ENCODE assay signal across 8 cellular contexts in the genomic region with DNA sequence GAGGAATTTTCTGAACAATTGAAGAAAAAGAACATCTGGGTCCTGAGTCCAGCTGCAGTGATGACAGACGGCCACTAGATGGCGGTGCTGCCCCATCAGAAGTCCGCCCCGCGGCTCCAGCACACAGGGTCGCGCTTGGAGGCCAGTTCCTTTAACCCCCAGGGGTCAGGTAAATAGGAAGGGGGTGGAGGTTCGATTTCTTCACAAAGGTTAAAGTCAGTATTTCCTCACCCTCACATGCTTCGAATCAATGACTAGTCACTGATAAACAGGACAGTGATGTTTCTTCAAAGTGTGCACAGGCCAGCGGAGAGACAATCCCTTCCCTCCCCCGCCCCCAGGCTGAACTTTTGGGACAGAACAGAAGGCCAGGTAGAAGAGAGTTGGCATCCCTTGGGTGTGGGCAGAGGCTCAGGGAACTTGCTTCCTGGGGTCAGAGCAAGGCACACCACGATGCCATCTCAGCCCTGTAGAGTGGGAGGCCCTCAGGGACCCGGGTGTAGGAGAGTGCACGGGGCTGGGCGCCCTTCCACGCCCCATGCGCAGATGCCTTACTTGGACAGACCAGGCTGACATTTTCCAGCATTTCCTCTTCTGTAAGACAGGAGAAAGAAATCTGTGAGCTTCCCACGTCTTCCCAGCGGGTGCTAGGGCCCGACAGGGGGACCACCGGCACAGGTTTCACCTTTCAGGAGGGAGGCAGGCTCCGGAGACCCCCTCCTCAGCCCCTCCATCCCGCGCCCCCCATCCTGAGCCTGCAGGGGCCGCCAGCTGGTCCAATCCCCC. TPM values are rescaled to one million over a fixed set of nuclear protein-coding genes. Genes with fewer than 3 reads are reported as not detected.
DNase-seq lines count a peak whose midpoint lies in the region; ATAC-seq and TF ChIP-seq lines count a peak whose summit lies in the region.

No MANE protein-coding gene starts in this region.

- no peak for TF ChIP-seq POLR2A in spleen (IDR thresholded peaks at IDR 0.05)

- H3K27me3 Mint-ChIP-seq in brain = peaks cover 17% of the 10 kb centered on the region

- H3K9me3 Mint-ChIP-seq in brain = no peaks in the 10 kb centered on the region

- peak; percentile 77 for ATAC-seq in GM21529 (IDR thresholded peaks at IDR 0.05; ENCODE audit: unreplicated experiment)

- H3K4me3 ChIP-seq in iPS-20b (ENCODE audit: low read length) (peak overlapping the region; percentile 73), spleen (peak overlapping the region in 1 of 8 donors; percentile 8)

- no peak overlapping the region for H3K27ac Mint-ChIP-seq in brain

- H3K4me3 Mint-ChIP-seq in brain = peak overlapping the region in 4 of 5 experiments; percentile 7 to 78 (median 60)

- peaks cover 9% of the 10 kb centered on the region for H3K4me1 Mint-ChIP-seq in brain

- H3K27me3 ChIP-seq in iPS-20b (ENCODE audit: insufficient read depth, low read length) (peaks cover 23% of the 10 kb centered on the region), spleen (replicated peaks in 1 of 7) (peaks cover 0 to 27% (median 3%) of the 10 kb centered on the region in 7 donors)

- H3K36me3 Mint-ChIP-seq in brain = no peaks in the 10 kb centered on the region

- H3K36me3 ChIP-seq in iPS-20b (ENCODE audit: insufficient read depth, low read depth, low read length) = no peaks in the 10 kb centered on the region
- H3K36me3 ChIP-seq in spleen = no peaks in the 10 kb centered on the region

- H3K4me1 ChIP-seq in iPS-20b (ENCODE audit: insufficient read depth, low read length) (peaks cover 14% of the 10 kb centered on the region), spleen (peaks cover 6 to 26% (median 8%) of the 10 kb centered on the region in 6 donors)

- intact Hi-C loops in spleen (cut with DNase I; ENCODE audit: low total_unique reads) = loop anchor here (5.0 to 10.0 kb wide), 2 partner anchors 74 to 272 kb away; no protein-coding TSS in a partner anchor

- H3K9me3 ChIP-seq in iPS-20b (ENCODE audit: insufficient read depth, low read depth, low read length) = no peaks in the 10 kb centered on the region
- no peaks in the 10 kb centered on the region for H3K9me3 ChIP-seq in spleen

- no peak overlapping the region for H3K27ac ChIP-seq in iPS-20b (ENCODE audit: low read length)
- peak overlapping the region in 3 of 8 donors; percentile 39 to 50 (median 48) for H3K27ac ChIP-seq in spleen

- H3K9ac ChIP-seq in iPS-20b (ENCODE audit: low read depth, low read length) = no peak overlapping the region; the same call in 1 of the 2 replicates

- DNase-seq in G401 (ENCODE audit: low spot score) (peak; percentile 57), KG1 (lab: John Stamatoyannopoulos, UW) (peak; percentile 1), T-helper 9 cell (peak; percentile 45), spleen (peak; percentile 90), OCI-M2 (lab: John Stamatoyannopoulos, UW; ENCODE audit: unreplicated experiment) (no peak)

- in situ Hi-C loops in G401 (cut with HindIII; ENCODE audit: low sequenced_read_pairs) = no loop called here

- 19 to 33% (median 26%) methylated on average over 17 to 25 of the region's 25 CpGs for WGBS in spleen, 5 donors

- TF ChIP-seq CTCF in brain (conservative IDR thresholded peaks at IDR 0.05) = peak; percentile 98 to 100
- peak; percentile 68 to 96 (median 93) for TF ChIP-seq CTCF in spleen (IDR thresholded peaks at IDR 0.05 in 8 of 11, conservative IDR thresholded peaks at IDR 0.05 in 3 of 11)

RNA-seq across cellular contexts. Expression of a gene that starts 0.7 kb away (rescaled TPM):
- total RNA-seq in G401 (2014; rRNA removed; shearing (Covaris generic)) = 0.06 TPM in 1 of 2 replicates, not detected in the other
- polyA plus RNA-seq in brain (ENCODE audit: insufficient read depth, low read depth, low replicate concordance) = 0.07 TPM
- total RNA-seq in spleen = 1 to 10 TPM in 4 of 7 donors, under 1 TPM in 3; 0.07 to 2.5 (median 1.2) TPM
- polyA plus RNA-seq in spleen = under 1 TPM; 0.02 to 0.03 (median 0.02) TPM
